8 cellular contexts compared by ENCODE assay signal in genomic region chr2:120222186-120223033, GRCh38. TPM values are rescaled to one million over a fixed set of nuclear protein-coding genes. Genes with fewer than 3 reads are reported as not detected.
A peak's percentile ranks its signal among the peaks of the same experiment; 100 is the strongest.
DNase-seq lines count a peak whose midpoint lies in the region; ATAC-seq and TF ChIP-seq lines count a peak whose summit lies in the region.

No MANE protein-coding gene starts in this region.

- no peak for ATAC-seq in right lobe of liver
- no peak for ATAC-seq in HG02642 (IDR thresholded peaks at IDR 0.05; ENCODE audit: poor library complexity, unreplicated experiment)

- DNase-seq in T-helper 2 cell treated with Interferon-gamma antibody and Interleukin-4, amounts not matched to agents 5 μg/mL and 100 μg/mL, for 36 hours (ENCODE audit: low spot score) = no peak
- DNase-seq in T-helper 2 cell (no peak), astrocyte of the spinal cord (ENCODE audit: low read depth, low spot score) (no peak), right lobe of liver (peak in 2 of 3 donors; percentile 44 to 57), thyroid gland (no peak), GOT3 (lab: John Stamatoyannopoulos, UW) (no peak)
- DNase-seq in effector CD8-positive, alpha-beta T cell (lab: John Stamatoyannopoulos, UW) = no peak

- WGBS in right lobe of liver (ENCODE audit: insufficient coverage, low coverage, low lambda C conversion rate, missing lambda C conversion rate) = 96% methylated on average over 21 of the region's 49 CpGs
- 90 to 97% methylated on average over 34 to 41 of the region's 49 CpGs for WGBS in thyroid gland, 2 donors

- in situ Hi-C loops in astrocyte of the spinal cord (cut with HindIII; ENCODE audit: low sequenced_read_pairs) = no loop called here

- H3K27ac ChIP-seq in right lobe of liver (peak overlapping the region; percentile 85 to 96 (median 92)), thyroid gland (peak overlapping the region; percentile 92 to 95 (median 93))

- TF ChIP-seq CTCF in astrocyte of the spinal cord (IDR thresholded peaks at IDR 0.05; ENCODE audit: low read depth, low read length) = no peak
- TF ChIP-seq CTCF in right lobe of liver (IDR thresholded peaks at IDR 0.05) = no peak
- no peak for TF ChIP-seq CTCF in thyroid gland (IDR thresholded peaks at IDR 0.05)

- peaks cover 53% of the 10 kb centered on the region for H3K4me1 Mint-ChIP-seq in T-helper 2 cell treated with Interferon-gamma antibody and Interleukin-4, amounts not matched to agents 5 μg/mL and 100 μg/mL, for 36 hours (ENCODE audit: low read depth)

- H3K27ac Mint-ChIP-seq in T-helper 2 cell treated with Interferon-gamma antibody and Interleukin-4, amounts not matched to agents 5 μg/mL and 100 μg/mL, for 36 hours = peak overlapping the region; percentile 91

- H3K36me3 Mint-ChIP-seq in T-helper 2 cell treated with Interferon-gamma antibody and Interleukin-4, amounts not matched to agents 5 μg/mL and 100 μg/mL, for 36 hours (ENCODE audit: low read depth) = peaks cover 50% of the 10 kb centered on the region

- H3K36me3 ChIP-seq in right lobe of liver = no peaks in the 10 kb centered on the region
- H3K36me3 ChIP-seq in thyroid gland = no peaks in the 10 kb centered on the region

- H3K27me3 Mint-ChIP-seq in T-helper 2 cell treated with Interferon-gamma antibody and Interleukin-4, amounts not matched to agents 5 μg/mL and 100 μg/mL, for 36 hours (ENCODE audit: low read depth) = no peaks in the 10 kb centered on the region

- intact Hi-C loops in right lobe of liver (cut with DNase I) = no loop called here
- intact Hi-C loops in thyroid gland (cut with DNase I) = loop anchor here (10.0 kb wide), 1 partner anchor 92 kb away; no protein-coding TSS in a partner anchor

- TF ChIP-seq POLR2A in right lobe of liver (IDR thresholded peaks at IDR 0.05) (no peak), thyroid gland (IDR thresholded peaks at IDR 0.05) (no peak)

- H3K4me3 ChIP-seq in astrocyte of the spinal cord (ENCODE audit: low read depth, low read length) (peak overlapping the region; percentile 52), right lobe of liver (peak overlapping the region; percentile 67 to 82 (median 69)), thyroid gland (replicated peaks in 1 of 3) (peak overlapping the region in 1 of 3 donors; percentile 56)

- H3K4me3 Mint-ChIP-seq in T-helper 2 cell treated with Interferon-gamma antibody and Interleukin-4, amounts not matched to agents 5 μg/mL and 100 μg/mL, for 36 hours = peak overlapping the region; percentile 77

- H3K27me3 ChIP-seq in right lobe of liver (no peaks in the 10 kb centered on the region), thyroid gland (no peaks in the 10 kb centered on the region)

- peaks cover 6% of the 10 kb centered on the region for H3K9me3 Mint-ChIP-seq in T-helper 2 cell treated with Interferon-gamma antibody and Interleukin-4, amounts not matched to agents 5 μg/mL and 100 μg/mL, for 36 hours

- H3K9me3 ChIP-seq in right lobe of liver (no peaks in the 10 kb centered on the region), thyroid gland (no peaks in the 10 kb centered on the region)

- peaks cover 0 to 24% (median 6%) of the 10 kb centered on the region in 4 donors for H3K4me1 ChIP-seq in right lobe of liver
- peaks cover 21 to 23% of the 10 kb centered on the region in 2 donors for H3K4me1 ChIP-seq in thyroid gland

RNA-seq across cellular contexts. Expression of gene TMEM185B, which starts 0.8 kb away (rescaled TPM):
- total RNA-seq in right lobe of liver = 10 to 100 TPM in 3 of 6 experiments, 1 to 10 TPM in 3; 3.8 to 18.1 (median 10.6) TPM
- 10 to 100 TPM; 35.9 to 47.9 (median 44.6) TPM for total RNA-seq in thyroid gland

RNA-seq across cellular contexts. Expression of gene RALB, which starts 30.2 kb away (rescaled TPM):
- 10 to 100 TPM; 14.5 to 26.8 (median 18.6) TPM for total RNA-seq in right lobe of liver
- 10 to 100 TPM; 39.7 to 64.2 (median 45.4) TPM for total RNA-seq in thyroid gland

Comparison
In these comparisons a context has a peak if more than half of its experiments do, and no peak if none do; other contexts are left out.
1. DNase-seq: peak in right lobe of liver (2 of 3); none in T-helper 2 cell treated with Interferon-gamma antibody and Interleukin-4, amounts not matched to agents 5 μg/mL and 100 μg/mL, for 36 hours (single experiment), T-helper 2 cell (0 of 5), astrocyte of the spinal cord (single experiment), thyroid gland (0 of 2), GOT3 (single experiment) and effector CD8-positive, alpha-beta T cell (single experiment).